ENCODE assay signal across 12 cellular contexts in the genomic region with DNA sequence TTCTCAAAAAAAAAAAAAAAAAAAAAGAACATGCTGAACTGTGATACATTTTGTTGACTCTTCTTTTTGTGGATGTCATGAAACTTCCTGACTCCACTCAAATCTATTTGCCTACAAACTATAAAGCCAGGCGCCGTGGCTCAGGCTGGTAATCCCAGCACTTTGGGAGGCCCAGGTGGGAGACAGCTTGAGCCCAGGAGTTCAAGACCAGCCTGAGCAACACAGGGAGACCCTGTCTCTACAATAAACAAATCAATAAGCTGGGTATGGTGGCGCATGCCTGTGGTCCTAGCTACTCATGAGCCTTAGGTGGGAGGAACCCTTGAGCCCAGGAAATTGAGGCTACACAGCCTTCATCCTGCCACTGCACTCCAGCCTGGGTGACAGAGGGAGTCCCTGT. TPM values are rescaled to one million over a fixed set of nuclear protein-coding genes. Genes with fewer than 3 reads are reported as not detected.
DNase-seq lines count a peak whose midpoint lies in the region; ATAC-seq, FAIRE-seq and TF ChIP-seq lines count a peak whose summit lies in the region.
"Had no signal": no experiment of that assay in that cellular context is flagged by ENCODE, and none has a peak within 500 bp of the region (broad histone marks: within the 10 kb centered on the region; RNA-seq: fewer than 3 reads in every experiment).

No MANE protein-coding gene starts in this region.

- CTCF ChIA-PET in HEK293 (lab: Yijun Ruan, JAX), result interaction anchor here (0.9 to 4.3 kb wide), 10 partner anchors 10 to 172 kb away, joined by 3 to 86 read pairs (median 6); no protein-coding TSS in a partner anchor

- FAIRE-seq in GM12892 (lab: Jason Lieb, UNC), result no peak
- FAIRE-seq: HTR-8/SVneo had no signal

- no peak overlapping the region for H3K4me3 ChIP-seq in HEK293 (ENCODE audit: low read depth, low read length)
- H3K4me3 ChIP-seq: lung, thyroid gland had no signal

- POLR2A ChIA-PET in HEK293 (lab: Yijun Ruan, JAX), result interaction anchor here (0.7 to 3.9 kb wide), 8 partner anchors 8 to 172 kb away, joined by 3 to 20 read pairs (median 4); partner anchors contain the start of gene JPT1

- peaks cover 30 to 46% of the 10 kb centered on the region in 2 experiments for H3K36me3 ChIP-seq in HEK293 (ENCODE audit: control insufficient read depth in 2 of 2, insufficient read depth in 1 of 2, low read length in 2 of 2)

- DNase-seq in DMS 273 (lab: John Stamatoyannopoulos, UW; ENCODE audit: unreplicated experiment) (peak; percentile 29), DMS 273 treated with DMSO at 0.1 percent for 48 hours (lab: John Stamatoyannopoulos, UW) (no peak), epithelial cell of prostate (ENCODE audit: low read depth, low spot score) (no peak), GM12892 (ENCODE audit: insufficient read length) (no peak)
- DNase-seq: 8988T; NCI-H1105 treated with DMSO at 0.1 percent for 48 hours; stimulated activated CD4-positive, alpha-beta T cell treated with anti-CD3 and anti-CD28 coated beads, Interleukin-12 subunit alpha, Interleukin-12 subunit beta, amount 100 ng/mL, for 4 hours had no signal

- no peak for TF ChIP-seq POLR2A in GM12892 (IDR thresholded peaks at IDR 0.05; ENCODE audit: low read depth, low read length)

- H3K4me1 ChIP-seq in HEK293 (ENCODE audit: control insufficient read depth, insufficient read depth, low read length), result peaks cover 3% of the 10 kb centered on the region; the same call in 1 of the 2 replicates

- H3K9me3 ChIP-seq in HEK293 (ENCODE audit: control insufficient read depth, insufficient read depth, low read depth, low read length), result no peaks in the 10 kb centered on the region
- H3K9me3 ChIP-seq: thyroid gland had no signal

- no peak for ATAC-seq in GM21576 (IDR thresholded peaks at IDR 0.05; ENCODE audit: unreplicated experiment)

- H3K27ac ChIP-seq in HEK293 (ENCODE audit: extremely low read depth, low read depth, low read length) (peak overlapping the region; percentile 16; the same call in 1 of the 2 replicates), epithelial cell of prostate (peak overlapping the region; percentile 64)
- H3K27ac ChIP-seq: thyroid gland had no signal

- no peak for TF ChIP-seq CTCF in HEK293 (tag by site-specific recombination; IDR thresholded peaks at IDR 0.05)

TF ChIP-seq in HEK293, 187 proteins besides CTCF, POLR2A, EP300 and RAD21:
- no peak for TF ChIP-seq ZIC2 (tag by site-specific recombination; IDR thresholded peaks at IDR 0.05)
- TF ChIP-seq ZNF514 (tag by site-specific recombination; IDR thresholded peaks at IDR 0.05), result no peak
- TF ChIP-seq, protein P1, sequence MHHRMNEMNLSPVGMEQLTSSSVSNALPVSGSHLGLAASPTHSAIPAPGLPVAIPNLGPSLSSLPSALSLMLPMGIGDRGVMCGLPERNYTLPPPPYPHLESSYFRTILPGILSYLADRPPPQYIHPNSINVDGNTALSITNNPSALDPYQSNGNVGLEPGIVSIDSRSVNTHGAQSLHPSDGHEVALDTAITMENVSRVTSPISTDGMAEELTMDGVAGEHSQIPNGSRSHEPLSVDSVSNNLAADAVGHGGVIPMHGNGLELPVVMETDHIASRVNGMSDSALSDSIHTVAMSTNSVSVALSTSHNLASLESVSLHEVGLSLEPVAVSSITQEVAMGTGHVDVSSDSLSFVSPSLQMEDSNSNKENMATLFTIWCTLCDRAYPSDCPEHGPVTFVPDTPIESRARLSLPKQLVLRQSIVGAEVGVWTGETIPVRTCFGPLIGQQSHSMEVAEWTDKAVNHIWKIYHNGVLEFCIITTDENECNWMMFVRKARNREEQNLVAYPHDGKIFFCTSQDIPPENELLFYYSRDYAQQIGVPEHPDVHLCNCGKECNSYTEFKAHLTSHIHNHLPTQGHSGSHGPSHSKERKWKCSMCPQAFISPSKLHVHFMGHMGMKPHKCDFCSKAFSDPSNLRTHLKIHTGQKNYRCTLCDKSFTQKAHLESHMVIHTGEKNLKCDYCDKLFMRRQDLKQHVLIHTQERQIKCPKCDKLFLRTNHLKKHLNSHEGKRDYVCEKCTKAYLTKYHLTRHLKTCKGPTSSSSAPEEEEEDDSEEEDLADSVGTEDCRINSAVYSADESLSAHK (tag by site-specific recombination; IDR thresholded peaks at IDR 0.05), result no peak
- 0 out of 2 replicates have a peak, but pooled peaks have one; percentile 4 for TF ChIP-seq OSR2 (tag by site-specific recombination; IDR thresholded peaks at IDR 0.05)
- TF ChIP-seq GLI2 (tag by site-specific recombination; IDR thresholded peaks at IDR 0.05; ENCODE audit: borderline replicate concordance, low read depth), result no peak
- TF ChIP-seq ZNF138 (tag by site-specific recombination; IDR thresholded peaks at IDR 0.05; ENCODE audit: borderline replicate concordance), result no peak
- no peak for TF ChIP-seq ZFHX2 (tag by site-specific recombination; conservative IDR thresholded peaks at IDR 0.05)
- no peak for TF ChIP-seq ZNF311 (tag by site-specific recombination; IDR thresholded peaks at IDR 0.05; ENCODE audit: borderline replicate concordance)
- peak; percentile 30; the same call in 1 of the 2 replicates for TF ChIP-seq WT1 (tag by site-specific recombination; IDR thresholded peaks at IDR 0.05)
- TF ChIP-seq ZBTB10 (tag by site-specific recombination; IDR thresholded peaks at IDR 0.05), result no peak
- TF ChIP-seq, protein P2, sequence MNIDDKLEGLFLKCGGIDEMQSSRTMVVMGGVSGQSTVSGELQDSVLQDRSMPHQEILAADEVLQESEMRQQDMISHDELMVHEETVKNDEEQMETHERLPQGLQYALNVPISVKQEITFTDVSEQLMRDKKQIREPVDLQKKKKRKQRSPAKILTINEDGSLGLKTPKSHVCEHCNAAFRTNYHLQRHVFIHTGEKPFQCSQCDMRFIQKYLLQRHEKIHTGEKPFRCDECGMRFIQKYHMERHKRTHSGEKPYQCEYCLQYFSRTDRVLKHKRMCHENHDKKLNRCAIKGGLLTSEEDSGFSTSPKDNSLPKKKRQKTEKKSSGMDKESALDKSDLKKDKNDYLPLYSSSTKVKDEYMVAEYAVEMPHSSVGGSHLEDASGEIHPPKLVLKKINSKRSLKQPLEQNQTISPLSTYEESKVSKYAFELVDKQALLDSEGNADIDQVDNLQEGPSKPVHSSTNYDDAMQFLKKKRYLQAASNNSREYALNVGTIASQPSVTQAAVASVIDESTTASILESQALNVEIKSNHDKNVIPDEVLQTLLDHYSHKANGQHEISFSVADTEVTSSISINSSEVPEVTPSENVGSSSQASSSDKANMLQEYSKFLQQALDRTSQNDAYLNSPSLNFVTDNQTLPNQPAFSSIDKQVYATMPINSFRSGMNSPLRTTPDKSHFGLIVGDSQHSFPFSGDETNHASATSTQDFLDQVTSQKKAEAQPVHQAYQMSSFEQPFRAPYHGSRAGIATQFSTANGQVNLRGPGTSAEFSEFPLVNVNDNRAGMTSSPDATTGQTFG (tag by site-specific recombination; IDR thresholded peaks at IDR 0.05; ENCODE audit: borderline replicate concordance), result no peak
- peak; percentile 27 for TF ChIP-seq GLIS1 (tag by site-specific recombination; IDR thresholded peaks at IDR 0.05)

RNA-seq across cellular contexts. Expression of gene NT5C, which starts 1.5 kb away (rescaled TPM):
- polyA plus RNA-seq in GM12892 (2012; ENCODE audit: missing spikeins), result 33.8 TPM

RNA-seq across cellular contexts. Expression of gene JPT1, which starts 21.3 kb away (rescaled TPM):
- polyA plus RNA-seq in GM12892 (2012; ENCODE audit: missing spikeins), result 218 TPM

RNA-seq across cellular contexts. Expression of gene ARMC7, which starts 23.2 kb away (rescaled TPM):
- polyA plus RNA-seq in GM12892 (2012; ENCODE audit: missing spikeins), result 4.8 TPM

RNA-seq across cellular contexts. Expression of gene SLC16A5, which starts 45.2 kb away (rescaled TPM):
- 1.0 TPM for polyA plus RNA-seq in GM12892 (2012; ENCODE audit: missing spikeins)

RNA-seq across cellular contexts. Expression of gene SUMO2, which starts 49.8 kb away (rescaled TPM):
- 300 TPM for polyA plus RNA-seq in GM12892 (2012; ENCODE audit: missing spikeins)
